ENCODE assay signal across 1 cellular context in genomic region chr20:54065601-54066038, GRCh38.
A peak's percentile ranks its signal among the peaks of the same experiment; 100 is the strongest.
TF ChIP-seq lines count a peak whose summit lies in the region.

No MANE protein-coding gene starts in this region.

TF ChIP-seq in K562, 482 proteins besides CTCF, POLR2A, EP300 and RAD21 (continued from another document and continues in another):
- TF ChIP-seq, protein P1, sequence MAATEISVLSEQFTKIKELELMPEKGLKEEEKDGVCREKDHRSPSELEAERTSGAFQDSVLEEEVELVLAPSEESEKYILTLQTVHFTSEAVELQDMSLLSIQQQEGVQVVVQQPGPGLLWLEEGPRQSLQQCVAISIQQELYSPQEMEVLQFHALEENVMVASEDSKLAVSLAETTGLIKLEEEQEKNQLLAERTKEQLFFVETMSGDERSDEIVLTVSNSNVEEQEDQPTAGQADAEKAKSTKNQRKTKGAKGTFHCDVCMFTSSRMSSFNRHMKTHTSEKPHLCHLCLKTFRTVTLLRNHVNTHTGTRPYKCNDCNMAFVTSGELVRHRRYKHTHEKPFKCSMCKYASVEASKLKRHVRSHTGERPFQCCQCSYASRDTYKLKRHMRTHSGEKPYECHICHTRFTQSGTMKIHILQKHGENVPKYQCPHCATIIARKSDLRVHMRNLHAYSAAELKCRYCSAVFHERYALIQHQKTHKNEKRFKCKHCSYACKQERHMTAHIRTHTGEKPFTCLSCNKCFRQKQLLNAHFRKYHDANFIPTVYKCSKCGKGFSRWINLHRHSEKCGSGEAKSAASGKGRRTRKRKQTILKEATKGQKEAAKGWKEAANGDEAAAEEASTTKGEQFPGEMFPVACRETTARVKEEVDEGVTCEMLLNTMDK (IDR thresholded peaks at IDR 0.05; ENCODE audit: borderline replicate concordance, insufficient read depth, low read depth, low read length, poor library complexity, severe bottlenecking), result no peak
- TF ChIP-seq POLR2H (tag; IDR thresholded peaks at IDR 0.05; ENCODE audit: low read depth) (no peak), RB1 (IDR thresholded peaks at IDR 0.05; ENCODE audit: low read depth) (no peak), GTF2F1 (IDR thresholded peaks at IDR 0.05; ENCODE audit: low read depth, low read length) (no peak), HNRNPH1 (optimal IDR thresholded peaks at IDR 0.05; ENCODE audit: low read depth, low read length) (no peak), NCOR1 (IDR thresholded peaks at IDR 0.05) (peak; percentile 93), ZNF589 (CRISPR knock-in tag; IDR thresholded peaks at IDR 0.05; ENCODE audit: low read depth) (no peak), ATF1 (CRISPR knock-in tag; IDR thresholded peaks at IDR 0.05) (no peak), ATF1 (tag; IDR thresholded peaks at IDR 0.05) (no peak), ELK3 (CRISPR knock-in tag; IDR thresholded peaks at IDR 0.05) (no peak), PHF21A (IDR thresholded peaks at IDR 0.05; ENCODE audit: borderline replicate concordance, low read depth) (no peak), ZFX (CRISPR knock-in tag; IDR thresholded peaks at IDR 0.05) (peak; percentile 18; the same call in 1 of the 2 replicates), HNRNPK (IDR thresholded peaks at IDR 0.05; ENCODE audit: low read depth, low read length, poor library complexity, severe bottlenecking) (no peak), LCOR (CRISPR knock-in tag; IDR thresholded peaks at IDR 0.05) (0 out of 2 replicates have a peak, but pooled peaks have one; percentile 30), KDM4B (IDR thresholded peaks at IDR 0.05; ENCODE audit: borderline replicate concordance in 2 of 2, low read depth in 1 of 2) (no peak), ERF (CRISPR knock-in tag; IDR thresholded peaks at IDR 0.05) (no peak), HES1 (IDR thresholded peaks at IDR 0.05; ENCODE audit: low read depth) (no peak), TGIF2 (CRISPR knock-in tag; IDR thresholded peaks at IDR 0.05) (no peak), POLR2AphosphoS5 (IDR thresholded peaks at IDR 0.05; ENCODE audit: control insufficient read depth, insufficient read depth, low read depth, low read length) (peak; percentile 92), TSC22D4 (tag; IDR thresholded peaks at IDR 0.05) (no peak), ATF2 (CRISPR knock-in tag; IDR thresholded peaks at IDR 0.05) (no peak), SMARCC2 (IDR thresholded peaks at IDR 0.05; ENCODE audit: low read depth) (peak; percentile 78), BRD9 (IDR thresholded peaks at IDR 0.05; ENCODE audit: low read depth, partially characterized antibody) (peak; percentile 31), GABPA (tag; conservative IDR thresholded peaks at IDR 0.05; ENCODE audit: low read depth) (no peak), GATAD2A (IDR thresholded peaks at IDR 0.05) (peak; percentile 62; the same call in 1 of the 2 replicates), OTX1 (CRISPR knock-in tag; IDR thresholded peaks at IDR 0.05) (no peak), RBFOX2 (IDR thresholded peaks at IDR 0.05; ENCODE audit: low read depth, low read length) (no peak), TAF7 (tag; IDR thresholded peaks at IDR 0.05) (no peak), NFYB (IDR thresholded peaks at IDR 0.05; ENCODE audit: extremely low read depth, insufficient read length) (no peak), IRF1 (CRISPR knock-in tag; IDR thresholded peaks at IDR 0.05; ENCODE audit: borderline replicate concordance) (no peak), ZNF780A (CRISPR knock-in tag; IDR thresholded peaks at IDR 0.05) (no peak), ZNF76 (CRISPR knock-in tag; IDR thresholded peaks at IDR 0.05; ENCODE audit: borderline replicate concordance) (no peak), RBM34 (IDR thresholded peaks at IDR 0.05; ENCODE audit: borderline replicate concordance, insufficient read depth, low read length) (no peak), HDAC1 (IDR thresholded peaks at IDR 0.05) (peak in 1 of 2 experiments; percentile 73; a peak in 2 of 4 replicates), CCNT2 (IDR thresholded peaks at IDR 0.05; ENCODE audit: borderline replicate concordance, extremely low read depth, insufficient read length, low read depth, low read length) (peak; percentile 78), ZNF217 (CRISPR knock-in tag; IDR thresholded peaks at IDR 0.05) (no peak), RFX5 (IDR thresholded peaks at IDR 0.05; ENCODE audit: low read depth, low read length) (no peak), NCOA6 (IDR thresholded peaks at IDR 0.05) (no peak), RNF2 (IDR thresholded peaks at IDR 0.05) (peak; percentile 36; the same call in 1 of the 2 replicates), RBBP5 (IDR thresholded peaks at IDR 0.05; ENCODE audit: borderline replicate concordance, insufficient read depth, low read length, poor library complexity, severe bottlenecking) (no peak), SRF (CRISPR knock-in tag; IDR thresholded peaks at IDR 0.05) (no peak), BHLHE40 (IDR thresholded peaks at IDR 0.05; ENCODE audit: low read length) (peak; percentile 73), STAT5A (IDR thresholded peaks at IDR 0.05; ENCODE audit: borderline replicate concordance, low read length) (peak; percentile 87), KAT2B (IDR thresholded peaks at IDR 0.05; ENCODE audit: low read depth, low read length) (no peak), CREM (IDR thresholded peaks at IDR 0.05; ENCODE audit: low read depth) (peak; percentile 23; the same call in 1 of the 2 replicates), ZNF3 (CRISPR knock-in tag; IDR thresholded peaks at IDR 0.05) (no peak), ZNF785 (CRISPR knock-in tag; IDR thresholded peaks at IDR 0.05) (no peak), RBM25 (IDR thresholded peaks at IDR 0.05; ENCODE audit: low read depth, low read length, severe bottlenecking) (no peak)
- TF ChIP-seq, protein P2, sequence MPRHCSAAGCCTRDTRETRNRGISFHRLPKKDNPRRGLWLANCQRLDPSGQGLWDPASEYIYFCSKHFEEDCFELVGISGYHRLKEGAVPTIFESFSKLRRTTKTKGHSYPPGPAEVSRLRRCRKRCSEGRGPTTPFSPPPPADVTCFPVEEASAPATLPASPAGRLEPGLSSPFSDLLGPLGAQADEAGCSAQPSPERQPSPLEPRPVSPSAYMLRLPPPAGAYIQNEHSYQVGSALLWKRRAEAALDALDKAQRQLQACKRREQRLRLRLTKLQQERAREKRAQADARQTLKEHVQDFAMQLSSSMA (CRISPR knock-in tag; IDR thresholded peaks at IDR 0.05), result no peak
- TF ChIP-seq, protein P3, sequence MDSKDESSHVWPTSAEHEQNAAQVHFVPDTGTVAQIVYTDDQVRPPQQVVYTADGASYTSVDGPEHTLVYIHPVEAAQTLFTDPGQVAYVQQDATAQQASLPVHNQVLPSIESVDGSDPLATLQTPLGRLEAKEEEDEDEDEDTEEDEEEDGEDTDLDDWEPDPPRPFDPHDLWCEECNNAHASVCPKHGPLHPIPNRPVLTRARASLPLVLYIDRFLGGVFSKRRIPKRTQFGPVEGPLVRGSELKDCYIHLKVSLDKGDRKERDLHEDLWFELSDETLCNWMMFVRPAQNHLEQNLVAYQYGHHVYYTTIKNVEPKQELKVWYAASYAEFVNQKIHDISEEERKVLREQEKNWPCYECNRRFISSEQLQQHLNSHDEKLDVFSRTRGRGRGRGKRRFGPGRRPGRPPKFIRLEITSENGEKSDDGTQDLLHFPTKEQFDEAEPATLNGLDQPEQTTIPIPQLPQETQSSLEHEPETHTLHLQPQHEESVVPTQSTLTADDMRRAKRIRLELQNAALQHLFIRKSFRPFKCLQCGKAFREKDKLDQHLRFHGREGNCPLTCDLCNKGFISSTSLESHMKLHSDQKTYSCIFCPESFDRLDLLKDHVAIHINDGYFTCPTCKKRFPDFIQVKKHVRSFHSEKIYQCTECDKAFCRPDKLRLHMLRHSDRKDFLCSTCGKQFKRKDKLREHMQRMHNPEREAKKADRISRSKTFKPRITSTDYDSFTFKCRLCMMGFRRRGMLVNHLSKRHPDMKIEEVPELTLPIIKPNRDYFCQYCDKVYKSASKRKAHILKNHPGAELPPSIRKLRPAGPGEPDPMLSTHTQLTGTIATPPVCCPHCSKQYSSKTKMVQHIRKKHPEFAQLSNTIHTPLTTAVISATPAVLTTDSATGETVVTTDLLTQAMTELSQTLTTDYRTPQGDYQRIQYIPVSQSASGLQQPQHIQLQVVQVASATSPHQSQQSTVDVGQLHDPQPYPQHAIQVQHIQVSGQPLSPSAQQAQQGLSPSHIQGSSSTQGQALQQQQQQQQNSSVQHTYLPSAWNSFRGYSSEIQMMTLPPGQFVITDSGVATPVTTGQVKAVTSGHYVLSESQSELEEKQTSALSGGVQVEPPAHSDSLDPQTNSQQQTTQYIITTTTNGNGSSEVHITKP (IDR thresholded peaks at IDR 0.05; ENCODE audit: partially characterized antibody), result peak; percentile 43
- TF ChIP-seq, protein P4, sequence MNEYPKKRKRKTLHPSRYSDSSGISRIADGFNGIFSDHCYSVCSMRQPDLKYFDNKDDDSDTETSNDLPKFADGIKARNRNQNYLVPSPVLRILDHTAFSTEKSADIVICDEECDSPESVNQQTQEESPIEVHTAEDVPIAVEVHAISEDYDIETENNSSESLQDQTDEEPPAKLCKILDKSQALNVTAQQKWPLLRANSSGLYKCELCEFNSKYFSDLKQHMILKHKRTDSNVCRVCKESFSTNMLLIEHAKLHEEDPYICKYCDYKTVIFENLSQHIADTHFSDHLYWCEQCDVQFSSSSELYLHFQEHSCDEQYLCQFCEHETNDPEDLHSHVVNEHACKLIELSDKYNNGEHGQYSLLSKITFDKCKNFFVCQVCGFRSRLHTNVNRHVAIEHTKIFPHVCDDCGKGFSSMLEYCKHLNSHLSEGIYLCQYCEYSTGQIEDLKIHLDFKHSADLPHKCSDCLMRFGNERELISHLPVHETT (CRISPR knock-in tag; conservative IDR thresholded peaks at IDR 0.05 in 1 of 2, IDR thresholded peaks at IDR 0.05 in 1 of 2), result 0 out of 4 replicates have a peak, but pooled peaks of 1 of the 2 experiments have one; percentile 45
- TF ChIP-seq, protein P5, sequence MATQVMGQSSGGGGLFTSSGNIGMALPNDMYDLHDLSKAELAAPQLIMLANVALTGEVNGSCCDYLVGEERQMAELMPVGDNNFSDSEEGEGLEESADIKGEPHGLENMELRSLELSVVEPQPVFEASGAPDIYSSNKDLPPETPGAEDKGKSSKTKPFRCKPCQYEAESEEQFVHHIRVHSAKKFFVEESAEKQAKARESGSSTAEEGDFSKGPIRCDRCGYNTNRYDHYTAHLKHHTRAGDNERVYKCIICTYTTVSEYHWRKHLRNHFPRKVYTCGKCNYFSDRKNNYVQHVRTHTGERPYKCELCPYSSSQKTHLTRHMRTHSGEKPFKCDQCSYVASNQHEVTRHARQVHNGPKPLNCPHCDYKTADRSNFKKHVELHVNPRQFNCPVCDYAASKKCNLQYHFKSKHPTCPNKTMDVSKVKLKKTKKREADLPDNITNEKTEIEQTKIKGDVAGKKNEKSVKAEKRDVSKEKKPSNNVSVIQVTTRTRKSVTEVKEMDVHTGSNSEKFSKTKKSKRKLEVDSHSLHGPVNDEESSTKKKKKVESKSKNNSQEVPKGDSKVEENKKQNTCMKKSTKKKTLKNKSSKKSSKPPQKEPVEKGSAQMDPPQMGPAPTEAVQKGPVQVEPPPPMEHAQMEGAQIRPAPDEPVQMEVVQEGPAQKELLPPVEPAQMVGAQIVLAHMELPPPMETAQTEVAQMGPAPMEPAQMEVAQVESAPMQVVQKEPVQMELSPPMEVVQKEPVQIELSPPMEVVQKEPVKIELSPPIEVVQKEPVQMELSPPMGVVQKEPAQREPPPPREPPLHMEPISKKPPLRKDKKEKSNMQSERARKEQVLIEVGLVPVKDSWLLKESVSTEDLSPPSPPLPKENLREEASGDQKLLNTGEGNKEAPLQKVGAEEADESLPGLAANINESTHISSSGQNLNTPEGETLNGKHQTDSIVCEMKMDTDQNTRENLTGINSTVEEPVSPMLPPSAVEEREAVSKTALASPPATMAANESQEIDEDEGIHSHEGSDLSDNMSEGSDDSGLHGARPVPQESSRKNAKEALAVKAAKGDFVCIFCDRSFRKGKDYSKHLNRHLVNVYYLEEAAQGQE (CRISPR knock-in tag; IDR thresholded peaks at IDR 0.05; ENCODE audit: low read depth), result no peak
- TF ChIP-seq, protein P6, sequence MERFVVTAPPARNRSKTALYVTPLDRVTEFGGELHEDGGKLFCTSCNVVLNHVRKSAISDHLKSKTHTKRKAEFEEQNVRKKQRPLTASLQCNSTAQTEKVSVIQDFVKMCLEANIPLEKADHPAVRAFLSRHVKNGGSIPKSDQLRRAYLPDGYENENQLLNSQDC (CRISPR knock-in tag; IDR thresholded peaks at IDR 0.05), result no peak
